In the genomic region with DNA sequence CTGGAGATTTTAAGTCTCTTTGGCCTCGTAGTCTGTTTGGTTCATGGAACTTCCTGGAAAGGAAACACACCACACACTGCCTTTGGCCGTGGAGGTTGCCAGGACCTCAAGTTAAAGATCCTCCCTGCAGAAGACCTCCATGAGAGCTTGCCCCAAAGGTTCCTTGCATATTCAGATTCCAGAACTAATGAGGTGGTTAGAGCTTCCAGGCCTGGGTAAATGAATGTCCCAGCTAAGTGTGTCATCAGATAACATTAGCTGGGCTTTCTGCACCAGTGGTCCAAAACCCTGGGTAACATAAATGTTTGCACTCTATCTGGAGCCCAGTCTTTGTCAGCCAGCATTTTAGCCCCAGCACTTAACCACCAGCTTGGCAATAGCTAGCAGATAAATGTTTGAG, we compare ENCODE assay signal across 13 cellular contexts.
DNase-seq lines count a peak whose midpoint lies in the region; ATAC-seq, FAIRE-seq and TF ChIP-seq lines count a peak whose summit lies in the region.
"Had no signal": no experiment of that assay in that cellular context is flagged by ENCODE, and none has a peak within 500 bp of the region (broad histone marks: within the 10 kb centered on the region; RNA-seq: fewer than 3 reads in every experiment).

No MANE protein-coding gene starts in this region.

- no peaks in the 10 kb centered on the region for H3K9me3 Mint-ChIP-seq in activated naive CD4-positive, alpha-beta T cell treated with anti-CD3 and anti-CD28 coated beads, Interleukin-2, amount 10 ng/mL, durations not matched to agents 7 days and 5 days
- H3K9me3 Mint-ChIP-seq in activated naive CD4-positive, alpha-beta T cell treated with anti-CD3 and anti-CD28 coated beads, Interleukin-2, amount 50 U/mL, for 72 hours: no peaks in the 10 kb centered on the region

- intact Hi-C loops in tibial artery (cut with DNase I; ENCODE audit: low total_unique reads): no loop called here

- peaks cover 100% of the 10 kb centered on the region for H3K4me1 Mint-ChIP-seq in activated naive CD4-positive, alpha-beta T cell treated with anti-CD3 and anti-CD28 coated beads, Interleukin-2, amount 10 ng/mL, durations not matched to agents 7 days and 5 days

- no peaks in the 10 kb centered on the region for H3K27me3 Mint-ChIP-seq in activated naive CD4-positive, alpha-beta T cell treated with anti-CD3 and anti-CD28 coated beads, Interleukin-2, amount 10 ng/mL, durations not matched to agents 7 days and 5 days

- peak overlapping the region; percentile 80 for H3K27ac Mint-ChIP-seq in activated naive CD4-positive, alpha-beta T cell treated with anti-CD3 and anti-CD28 coated beads, Interleukin-2, amount 10 ng/mL, durations not matched to agents 7 days and 5 days
- H3K27ac Mint-ChIP-seq in activated naive CD4-positive, alpha-beta T cell treated with anti-CD3 and anti-CD28 coated beads, Interleukin-2, amount 50 U/mL, for 72 hours: peak overlapping the region; percentile 55 to 84

- H3K9me3 ChIP-seq in tibial artery: no peaks in the 10 kb centered on the region

- CTCF ChIA-PET in activated naive CD4-positive, alpha-beta T cell treated with anti-CD3 and anti-CD28 coated beads, Interleukin-2, amount 10 ng/mL, durations not matched to agents 7 days and 5 days (lab: Charles Lee): interaction anchor here (0.8 to 1.5 kb wide), 3 partner anchors 9 to 79 kb away, joined by 3 read pairs; no protein-coding TSS in a partner anchor

- H3K4me1 ChIP-seq in tibial artery: peaks cover 0 to 98% (median 80%) of the 10 kb centered on the region in 4 donors

- no peak overlapping the region for H3K4me3 Mint-ChIP-seq in activated naive CD4-positive, alpha-beta T cell treated with anti-CD3 and anti-CD28 coated beads, Interleukin-2, amount 10 ng/mL, durations not matched to agents 7 days and 5 days

- H3K27ac ChIP-seq in tibial artery: peak overlapping the region; percentile 67 to 68
- H3K27ac ChIP-seq: cardiac muscle cell had no signal

- ATAC-seq in activated naive CD4-positive, alpha-beta T cell treated with anti-CD3 and anti-CD28 coated beads, Interleukin-2, amount 50 U/mL, for 72 hours: no peak
- ATAC-seq: Panc1 had no signal

- peaks cover 60% of the 10 kb centered on the region for H3K36me3 Mint-ChIP-seq in activated naive CD4-positive, alpha-beta T cell treated with anti-CD3 and anti-CD28 coated beads, Interleukin-2, amount 10 ng/mL, durations not matched to agents 7 days and 5 days
- H3K36me3 Mint-ChIP-seq in activated naive CD4-positive, alpha-beta T cell treated with anti-CD3 and anti-CD28 coated beads, Interleukin-2, amount 50 U/mL, for 72 hours: peaks cover 5 to 26% of the 10 kb centered on the region in 2 donors

- TF ChIP-seq POLR2A in GM12892 (IDR thresholded peaks at IDR 0.05; ENCODE audit: low read depth, low read length): no peak

- H3K36me3 ChIP-seq in tibial artery: no peaks in the 10 kb centered on the region

- H3K4me3 ChIP-seq in tibial artery: no peak overlapping the region
- H3K4me3 ChIP-seq: cardiac muscle cell had no signal

- no peak for TF ChIP-seq CTCF in tibial artery (IDR thresholded peaks at IDR 0.05)

- H3K27me3 ChIP-seq in tibial artery: no peaks in the 10 kb centered on the region
- H3K27me3 ChIP-seq: cardiac muscle cell had no signal

- DNase-seq in activated naive CD4-positive, alpha-beta T cell treated with anti-CD3 and anti-CD28 coated beads, Interleukin-2, amount 10 ng/mL, durations not matched to agents 7 days and 5 days: no peak
- no peak for DNase-seq in activated naive CD4-positive, alpha-beta T cell (lab: John Stamatoyannopoulos, UW)
- DNase-seq in activated naive CD4-positive, alpha-beta T cell treated with anti-CD3 and anti-CD28 coated beads, Interleukin-2, amount 50 U/mL, for 72 hours (ENCODE audit: low spot score in 2 of 2): no peak
- DNase-seq in left kidney (ENCODE audit: low read depth, low spot score) (peak; percentile 82), tibial artery (no peak), GM12892 (ENCODE audit: insufficient read length) (no peak), A172 (ENCODE audit: low spot score) (no peak), NCI-H1694 (lab: John Stamatoyannopoulos, UW) (no peak)
- DNase-seq: activated CD4-positive, alpha-beta T cell treated with anti-CD3 and anti-CD28 coated beads, Interleukin-2, amount 50 U/mL, for 1 hour; NCI-H187; stimulated activated CD4-positive, alpha-beta T cell treated with anti-CD3 and anti-CD28 coated beads, Interleukin-4, amount 100 ng/mL, for 1 hour had no signal

- FAIRE-seq in GM12892 (lab: Jason Lieb, UNC): no peak
